ENCODE assay signal across 20 cellular contexts in genomic region chr2:25521126-25521525, GRCh38.
"Had no signal": no experiment of that assay in that cellular context is flagged by ENCODE, and none has a peak within 500 bp of the region (broad histone marks: within the 10 kb centered on the region; RNA-seq: fewer than 3 reads in every experiment).

No MANE protein-coding gene starts in this region.

- H3K27me3 Mint-ChIP-seq: activated naive CD8-positive, alpha-beta T cell treated with anti-CD3 and anti-CD28 coated beads, Interleukin-2, amount 10 ng/mL, durations not matched to agents 7 days and 5 days; activated T-helper 17 cell treated with anti-CD3 and anti-CD28 coated beads, Interleukin-2, amount 50 U/mL, for 72 hours; effector memory CD8-positive, alpha-beta T cell had no signal

- H3K27ac Mint-ChIP-seq: nephron progenitor cell had no signal

- H3K9me3 ChIP-seq: esophagus squamous epithelium, left lung, suprapubic skin, vagina had no signal

- H3K27me3 ChIP-seq: esophagus squamous epithelium, left lung, suprapubic skin, vagina had no signal

- H3K27ac ChIP-seq: esophagus squamous epithelium, left lung, suprapubic skin had no signal

- H3K4me3 Mint-ChIP-seq: nephron progenitor cell had no signal

- H3K9me3 Mint-ChIP-seq: activated naive CD8-positive, alpha-beta T cell treated with anti-CD3 and anti-CD28 coated beads, Interleukin-2, amount 10 ng/mL, durations not matched to agents 7 days and 5 days; activated T-helper 17 cell treated with anti-CD3 and anti-CD28 coated beads, Interleukin-2, amount 50 U/mL, for 72 hours; effector memory CD8-positive, alpha-beta T cell; nephron progenitor cell; T-helper 2 cell treated with Interferon-gamma antibody and Interleukin-4, amounts not matched to agents 5 μg/mL and 100 μg/mL, for 36 hours had no signal

- H3K4me3 ChIP-seq: left lung had no signal

- DNase-seq: activated CD4-positive, alpha-beta T cell treated with anti-CD3 and anti-CD28 coated beads, Interleukin-2, amount 50 U/mL, for 48 hours; activated naive CD4-positive, alpha-beta T cell treated with Interleukin-2 at 50 U/mL for 16 hours; activated naive CD8-positive, alpha-beta T cell treated with anti-CD3 and anti-CD28 coated beads, Interleukin-2, amount 10 ng/mL, durations not matched to agents 7 days and 5 days; activated T-cell treated with anti-CD3 and anti-CD28 coated beads for 4 hours; amygdala; effector memory CD8-positive, alpha-beta T cell; esophagus squamous epithelium; kidney; left lung; nephron progenitor cell; retina; stimulated activated CD4-positive, alpha-beta T cell treated with anti-CD3 and anti-CD28 coated beads, Interleukin-12 subunit alpha, Interleukin-12 subunit beta, amount 100 ng/mL, for 4 hours; stimulated activated CD4-positive, alpha-beta T cell treated with anti-CD3 and anti-CD28 coated beads, Interleukin-1b, Interleukin-23, amount 100 ng/mL, for 48 hours; stimulated activated CD8-positive, alpha-beta memory T cell treated with anti-CD3 and anti-CD28 coated beads, Interleukin-4, amount 100 ng/mL, for 48 hours; stimulated activated naive CD8-positive, alpha-beta T cell treated with anti-CD3 and anti-CD28 coated beads, Interleukin-15, Interleukin-2, amounts not matched to agents 100 U/mL and 50 U/mL, for 24 hours; trophoblast cell had no signal

- H3K36me3 ChIP-seq: esophagus squamous epithelium, left lung, suprapubic skin, vagina had no signal
